In genomic region chr5:53749611-53750010, GRCh38 we compare ENCODE assay signal across 18 cellular contexts.
"Had no signal": no experiment of that assay in that cellular context is flagged by ENCODE, and none has a peak within 500 bp of the region (broad histone marks: within the 10 kb centered on the region; RNA-seq: fewer than 3 reads in every experiment).

No MANE protein-coding gene starts in this region.

- H3K4me3 ChIP-seq: dorsolateral prefrontal cortex, gastroesophageal sphincter, heart right ventricle, lower lobe of right lung, right atrium auricular region, smooth muscle cell, upper lobe of left lung had no signal

- H3K4me1 ChIP-seq: gastroesophageal sphincter, heart right ventricle, lower lobe of right lung, right atrium auricular region, upper lobe of left lung had no signal

- H3K4me2 ChIP-seq: smooth muscle cell had no signal

- ATAC-seq: activated T-helper 17 cell treated with anti-CD3 and anti-CD28 coated beads, Interleukin-2, amount 50 U/mL, for 72 hours; gastroesophageal sphincter; heart right ventricle; left cardiac atrium; lower lobe of right lung; stimulated activated naive CD8-positive, alpha-beta T cell treated with anti-CD3 and anti-CD28 coated beads, Interleukin-15, amount 100 ng/mL, for 72 hours had no signal

- H3K4me1 Mint-ChIP-seq: activated T-helper 17 cell treated with anti-CD3 and anti-CD28 coated beads, Interleukin-2, amount 50 U/mL, for 72 hours; endodermal cell; nephron progenitor cell; stimulated activated naive CD8-positive, alpha-beta T cell treated with anti-CD3 and anti-CD28 coated beads, Interleukin-15, amount 100 ng/mL, for 72 hours had no signal

- H3K27ac Mint-ChIP-seq: activated T-helper 17 cell treated with anti-CD3 and anti-CD28 coated beads, Interleukin-2, amount 50 U/mL, for 72 hours; endodermal cell; nephron progenitor cell; progenitor cell of endocrine pancreas; stimulated activated naive CD8-positive, alpha-beta T cell treated with anti-CD3 and anti-CD28 coated beads, Interleukin-15, amount 100 ng/mL, for 72 hours had no signal

- DNase-seq: activated CD4-positive, alpha-beta T cell treated with anti-CD3 and anti-CD28 coated beads, Interleukin-2, amount 50 U/mL, for 48 hours; activated naive CD4-positive, alpha-beta T cell treated with Interleukin-2 at 50 U/mL for 16 hours; dorsolateral prefrontal cortex; endodermal cell; heart right ventricle; left cardiac atrium; lower lobe of right lung; nephron progenitor cell; occipital lobe; stimulated activated naive CD8-positive, alpha-beta T cell treated with anti-CD3 and anti-CD28 coated beads, Interleukin-15, amount 100 ng/mL, for 72 hours; T-helper 1 cell; upper lobe of left lung; WERI-Rb-1 had no signal

- H3K27me3 Mint-ChIP-seq: progenitor cell of endocrine pancreas had no signal

- H3K36me3 ChIP-seq: gastroesophageal sphincter, heart right ventricle, lower lobe of right lung, right atrium auricular region, upper lobe of left lung, WERI-Rb-1 had no signal

- H3K4me3 Mint-ChIP-seq: activated T-helper 17 cell treated with anti-CD3 and anti-CD28 coated beads, Interleukin-2, amount 50 U/mL, for 72 hours; endodermal cell; nephron progenitor cell; stimulated activated naive CD8-positive, alpha-beta T cell treated with anti-CD3 and anti-CD28 coated beads, Interleukin-15, amount 100 ng/mL, for 72 hours had no signal

- H3K27me3 ChIP-seq: dorsolateral prefrontal cortex, gastroesophageal sphincter, heart right ventricle, right atrium auricular region, upper lobe of left lung had no signal

- H3K27ac ChIP-seq: dorsolateral prefrontal cortex, gastroesophageal sphincter, heart right ventricle, lower lobe of right lung, right atrium auricular region, upper lobe of left lung, WERI-Rb-1 had no signal
